15 cellular contexts compared by ENCODE assay signal in genomic region chr15:25812073-25812472, GRCh38. TPM values are rescaled to one million over a fixed set of nuclear protein-coding genes. Genes with fewer than 3 reads are reported as not detected.
DNase-seq lines count a peak whose midpoint lies in the region; ATAC-seq and TF ChIP-seq lines count a peak whose summit lies in the region.
"Had no signal": no experiment of that assay in that cellular context is flagged by ENCODE, and none has a peak within 500 bp of the region (broad histone marks: within the 10 kb centered on the region; RNA-seq: fewer than 3 reads in every experiment).

No MANE protein-coding gene starts in this region.

- no peak for DNase-seq in activated naive CD4-positive, alpha-beta T cell treated with Interleukin-2 at 50 U/mL for 16 hours
- DNase-seq in T-cell = no peak
- no peak for DNase-seq in GM20000 (ENCODE audit: low spot score)
- DNase-seq in putamen (ENCODE audit: low spot score) = no peak
- DNase-seq: activated B cell treated with CpG ODN at 0.5 μM for 24 hours; activated CD8-positive, alpha-beta memory T cell treated with anti-CD3 and anti-CD28 coated beads, Interleukin-2, amount 50 U/mL, for 48 hours; heart left ventricle; lower lobe of right lung; NCI-H1048; NCI-H2081 treated with DMSO at 0.1 percent for 48 hours; NCI-H524 had no signal

- H3K27ac Mint-ChIP-seq in activated naive CD4-positive, alpha-beta T cell treated with anti-CD3 and anti-CD28 coated beads, Interleukin-2, amount 50 U/mL, for 24 hours = peak overlapping the region; percentile 88
- H3K27ac Mint-ChIP-seq in T-cell = peak overlapping the region; percentile 84 to 89
- peak overlapping the region; percentile 58 for H3K27ac Mint-ChIP-seq in dendritic cell treated with granulocyte-macrophage colony-stimulating factor and Interleukin-4, amounts not matched to agents 40 ng/mL and 50 ng/mL, for 4 days
- H3K27ac Mint-ChIP-seq: activated B cell treated with CpG ODN at 0.5 μM for 24 hours had no signal

- peaks cover 4% of the 10 kb centered on the region for H3K36me3 Mint-ChIP-seq in activated naive CD4-positive, alpha-beta T cell treated with anti-CD3 and anti-CD28 coated beads, Interleukin-2, amount 50 U/mL, for 24 hours
- peaks cover 8% of the 10 kb centered on the region for H3K36me3 Mint-ChIP-seq in T-cell
- H3K36me3 Mint-ChIP-seq in dendritic cell treated with granulocyte-macrophage colony-stimulating factor and Interleukin-4, amounts not matched to agents 40 ng/mL and 50 ng/mL, for 4 days (ENCODE audit: low read depth) = no peaks in the 10 kb centered on the region

- ATAC-seq in T-cell (replicated peaks in 1 of 4) (peak; percentile 53 to 87 (median 60)), HG03354 (IDR thresholded peaks at IDR 0.05; ENCODE audit: poor library complexity, severe bottlenecking, unreplicated experiment) (no peak)
- ATAC-seq: HCT116 had no signal

- CTCF ChIA-PET in T-cell (lab: Charles Lee) = interaction anchor here in 1 of 2 donors (0.8 to 1.3 kb wide), 2 partner anchors 50 to 52 kb away, joined by 3 read pairs; partner anchors contain the start of gene ATP10A

- H3K27me3 Mint-ChIP-seq in activated naive CD4-positive, alpha-beta T cell treated with anti-CD3 and anti-CD28 coated beads, Interleukin-2, amount 50 U/mL, for 24 hours = no peaks in the 10 kb centered on the region
- no peaks in the 10 kb centered on the region for H3K27me3 Mint-ChIP-seq in T-cell
- H3K27me3 Mint-ChIP-seq in dendritic cell treated with granulocyte-macrophage colony-stimulating factor and Interleukin-4, amounts not matched to agents 40 ng/mL and 50 ng/mL, for 4 days = peaks cover 34% of the 10 kb centered on the region

- peak overlapping the region; percentile 81 for H3K4me3 Mint-ChIP-seq in activated naive CD4-positive, alpha-beta T cell treated with anti-CD3 and anti-CD28 coated beads, Interleukin-2, amount 50 U/mL, for 24 hours
- peak overlapping the region; percentile 61 to 92 (median 63) for H3K4me3 Mint-ChIP-seq in T-cell
- no peak overlapping the region for H3K4me3 Mint-ChIP-seq in dendritic cell treated with granulocyte-macrophage colony-stimulating factor and Interleukin-4, amounts not matched to agents 40 ng/mL and 50 ng/mL, for 4 days
- H3K4me3 Mint-ChIP-seq: activated B cell treated with CpG ODN at 0.5 μM for 24 hours had no signal

- no peak for TF ChIP-seq CTCF in GM20000 (IDR thresholded peaks at IDR 0.05; ENCODE audit: extremely low read depth, missing control alignments)

- intact Hi-C loops in dendritic cell treated with granulocyte-macrophage colony-stimulating factor and Interleukin-4, amounts not matched to agents 40 ng/mL and 50 ng/mL, for 4 days (cut with micrococcal nuclease) = loop anchor here (5.0 to 10.0 kb wide), 2 partner anchors 50 to 67 kb away; partner anchors contain the start of gene ATP10A

- H3K9me3 Mint-ChIP-seq in activated naive CD4-positive, alpha-beta T cell treated with anti-CD3 and anti-CD28 coated beads, Interleukin-2, amount 50 U/mL, for 24 hours = no peaks in the 10 kb centered on the region
- no peaks in the 10 kb centered on the region for H3K9me3 Mint-ChIP-seq in T-cell
- peaks cover 14% of the 10 kb centered on the region for H3K9me3 Mint-ChIP-seq in dendritic cell treated with granulocyte-macrophage colony-stimulating factor and Interleukin-4, amounts not matched to agents 40 ng/mL and 50 ng/mL, for 4 days
- H3K9me3 Mint-ChIP-seq: activated B cell treated with CpG ODN at 0.5 μM for 24 hours had no signal

- H3K4me1 Mint-ChIP-seq in activated naive CD4-positive, alpha-beta T cell treated with anti-CD3 and anti-CD28 coated beads, Interleukin-2, amount 50 U/mL, for 24 hours = peaks cover 79% of the 10 kb centered on the region
- peaks cover 66 to 81% (median 77%) of the 10 kb centered on the region in 3 donors for H3K4me1 Mint-ChIP-seq in T-cell
- peaks cover 15% of the 10 kb centered on the region for H3K4me1 Mint-ChIP-seq in dendritic cell treated with granulocyte-macrophage colony-stimulating factor and Interleukin-4, amounts not matched to agents 40 ng/mL and 50 ng/mL, for 4 days (ENCODE audit: low read depth)

- POLR2A ChIA-PET in T-cell (lab: Charles Lee) = no interaction called here

RNA-seq across cellular contexts. Expression of gene ATP10A, which starts 51.1 kb away (rescaled TPM):
- total RNA-seq in T-cell = 10 to 100 TPM; 37.3 to 65.5 (median 53.4) TPM
- total RNA-seq: activated B cell treated with CpG ODN at 0.5 μM for 24 hours had no signal
